Comparison of ENCODE assay signal across 15 cellular contexts in genomic region chr18:61988100-61988499, GRCh38.
DNase-seq lines count a peak whose midpoint lies in the region; ATAC-seq and TF ChIP-seq lines count a peak whose summit lies in the region.
"Had no signal": no experiment of that assay in that cellular context is flagged by ENCODE, and none has a peak within 500 bp of the region (broad histone marks: within the 10 kb centered on the region; RNA-seq: fewer than 3 reads in every experiment).

No MANE protein-coding gene starts in this region.

- H3K4me1 Mint-ChIP-seq in nephron, result peaks cover 24% of the 10 kb centered on the region
- peaks cover 9% of the 10 kb centered on the region for H3K4me1 Mint-ChIP-seq in stimulated activated naive CD8-positive, alpha-beta T cell treated with anti-CD3 and anti-CD28 coated beads, Interleukin-15, amount 100 ng/mL, for 72 hours

- no peak for ATAC-seq in HG03196 (IDR thresholded peaks at IDR 0.05; ENCODE audit: unreplicated experiment)
- ATAC-seq in stimulated activated naive CD8-positive, alpha-beta T cell treated with anti-CD3 and anti-CD28 coated beads, Interleukin-15, amount 100 ng/mL, for 72 hours, result no peak
- no peak for ATAC-seq in heart right ventricle

- H3K4me1 ChIP-seq in heart right ventricle, result peaks cover 0 to 22% (median 14%) of the 10 kb centered on the region in 9 donors

- no peak overlapping the region for H3K4me3 ChIP-seq in heart right ventricle
- H3K4me3 ChIP-seq: HAP-1 had no signal

- H3K27me3 Mint-ChIP-seq in nephron (ENCODE audit: low read depth), result no peaks in the 10 kb centered on the region
- no peaks in the 10 kb centered on the region for H3K27me3 Mint-ChIP-seq in stimulated activated naive CD8-positive, alpha-beta T cell treated with anti-CD3 and anti-CD28 coated beads, Interleukin-15, amount 100 ng/mL, for 72 hours

- H3K9me3 Mint-ChIP-seq in nephron, result no peaks in the 10 kb centered on the region
- no peaks in the 10 kb centered on the region for H3K9me3 Mint-ChIP-seq in stimulated activated naive CD8-positive, alpha-beta T cell treated with anti-CD3 and anti-CD28 coated beads, Interleukin-15, amount 100 ng/mL, for 72 hours

- 59 to 76% methylated on average over 2 of the region's 2 CpGs for WGBS in heart right ventricle, 2 donors

- H3K9me3 ChIP-seq in heart right ventricle, result no peaks in the 10 kb centered on the region
- H3K9me3 ChIP-seq: HAP-1 had no signal

- intact Hi-C loops in heart right ventricle (cut with DNase I), result no loop called here

- peak overlapping the region in 2 of 3 experiments; percentile 7 to 15 for H3K27ac Mint-ChIP-seq in nephron
- no peak overlapping the region for H3K27ac Mint-ChIP-seq in stimulated activated naive CD8-positive, alpha-beta T cell treated with anti-CD3 and anti-CD28 coated beads, Interleukin-15, amount 100 ng/mL, for 72 hours

- H3K4me3 Mint-ChIP-seq in nephron, result no peak overlapping the region
- H3K4me3 Mint-ChIP-seq in stimulated activated naive CD8-positive, alpha-beta T cell treated with anti-CD3 and anti-CD28 coated beads, Interleukin-15, amount 100 ng/mL, for 72 hours, result no peak overlapping the region

- TF ChIP-seq CTCF in nephron (IDR thresholded peaks at IDR 0.05; ENCODE audit: unreplicated experiment in 3 of 3) (no peak), heart right ventricle (IDR thresholded peaks at IDR 0.05) (no peak)

- H3K36me3 Mint-ChIP-seq in nephron (ENCODE audit: low read depth), result no peaks in the 10 kb centered on the region

- peak; percentile 55 for DNase-seq in H4 (ENCODE audit: low spot score)
- peak; percentile 56 for DNase-seq in NCI-H2227 (lab: John Stamatoyannopoulos, UW; ENCODE audit: unreplicated experiment)
- peak; percentile 36 for DNase-seq in brain pericyte (ENCODE audit: low read depth, low spot score)
- DNase-seq in stimulated activated naive CD8-positive, alpha-beta T cell treated with anti-CD3 and anti-CD28 coated beads, Interleukin-15, amount 100 ng/mL, for 72 hours, result no peak
- no peak for DNase-seq in mesenteric fat pad (ENCODE audit: low spot score)
- DNase-seq in heart right ventricle, result no peak
- DNase-seq: DMS153, NCI-H1436 treated with DMSO at 0.1 percent for 48 hours, NCI-H2081, NCI-H345, NCI-H526 treated with DMSO at 0.1 percent for 48 hours, SIG-M5 had no signal

- H3K27ac ChIP-seq in heart right ventricle, result no peak overlapping the region

- no peaks in the 10 kb centered on the region for H3K27me3 ChIP-seq in heart right ventricle

- H3K36me3 ChIP-seq in heart right ventricle, result no peaks in the 10 kb centered on the region
- H3K36me3 ChIP-seq: HAP-1 had no signal

Comparison
In these comparisons a context has a peak if more than half of its experiments do, and no peak if none do; other contexts are left out.
1. DNase-seq: peak in H4 (single experiment), NCI-H2227 (single experiment) and brain pericyte (single experiment); none in stimulated activated naive CD8-positive, alpha-beta T cell treated with anti-CD3 and anti-CD28 coated beads, Interleukin-15, amount 100 ng/mL, for 72 hours (0 of 2), mesenteric fat pad (single experiment) and heart right ventricle (0 of 2).
2. H3K27ac Mint-ChIP-seq: peak in nephron (2 of 3); none in stimulated activated naive CD8-positive, alpha-beta T cell treated with anti-CD3 and anti-CD28 coated beads, Interleukin-15, amount 100 ng/mL, for 72 hours (0 of 2).